In the genomic region with DNA sequence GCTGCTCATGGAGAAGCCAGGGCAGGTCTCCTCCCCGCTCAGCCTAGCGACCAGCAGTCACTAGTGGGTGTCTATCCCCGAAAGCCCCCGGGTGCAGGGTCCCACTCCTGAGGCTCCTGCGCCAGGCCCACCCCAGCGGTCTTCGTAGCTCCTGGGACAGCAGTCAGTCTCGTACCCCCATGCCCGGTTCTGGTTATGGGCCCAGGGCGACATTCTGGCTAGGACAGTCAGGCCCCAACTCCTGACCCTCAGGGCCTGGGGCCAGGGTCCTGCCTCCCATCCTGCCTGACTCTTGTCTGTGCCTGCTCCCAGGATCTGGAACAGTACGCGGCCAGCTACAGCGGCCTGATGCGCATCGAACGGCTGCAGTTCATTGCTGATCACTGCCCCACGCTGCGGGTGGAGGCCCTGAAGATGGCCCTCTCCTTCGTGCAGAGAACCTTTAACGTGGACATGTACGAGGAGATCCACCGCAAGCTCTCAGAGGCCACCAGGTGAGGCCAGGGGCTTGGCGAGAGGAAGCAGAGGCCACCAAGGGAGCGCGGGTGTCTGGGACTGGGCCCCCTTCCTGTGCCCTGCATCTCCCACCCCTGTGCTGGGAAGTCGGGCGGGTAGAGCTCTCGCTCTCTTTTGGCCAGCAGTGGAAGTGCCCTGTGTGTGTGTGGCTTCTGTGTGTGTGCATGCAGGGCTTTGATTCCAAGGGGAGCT, we compare ENCODE assay signal across 12 cellular contexts. TPM values are rescaled to one million over a fixed set of nuclear protein-coding genes. Genes with fewer than 3 reads are reported as not detected.
DNase-seq lines count a peak whose midpoint lies in the region; ATAC-seq and TF ChIP-seq lines count a peak whose summit lies in the region.
"Had no signal": no experiment of that assay in that cellular context is flagged by ENCODE, and none has a peak within 500 bp of the region (broad histone marks: within the 10 kb centered on the region; RNA-seq: fewer than 3 reads in every experiment).

No MANE protein-coding gene starts in this region.

- no peak for TF ChIP-seq POLR2A in spleen (IDR thresholded peaks at IDR 0.05)

- H3K4me1 Mint-ChIP-seq in activated T-cell treated with anti-CD3 and anti-CD28 coated beads, Interleukin-2, amount 50 U/mL, for 72 hours (ENCODE audit: low read depth) = peaks cover 20% of the 10 kb centered on the region
- H3K4me1 Mint-ChIP-seq in endodermal cell = peaks cover 4% of the 10 kb centered on the region

- no peaks in the 10 kb centered on the region for H3K36me3 Mint-ChIP-seq in activated T-cell treated with anti-CD3 and anti-CD28 coated beads, Interleukin-2, amount 50 U/mL, for 72 hours (ENCODE audit: insufficient read depth in 2 of 2)
- H3K36me3 Mint-ChIP-seq in endodermal cell (ENCODE audit: low read depth) = peaks cover 11% of the 10 kb centered on the region

- no peak for ATAC-seq in activated T-cell treated with anti-CD3 and anti-CD28 coated beads, Interleukin-2, amount 50 U/mL, for 72 hours (replicated peaks in 1 of 2)

- no peak for DNase-seq in activated T-cell treated with anti-CD3 and anti-CD28 coated beads, Interleukin-2, amount 50 U/mL, for 72 hours
- no peak for DNase-seq in activated T-cell treated with anti-CD3 and anti-CD28 coated beads, Interleukin-2, amount 50 U/mL, for 1 hour
- no peak for DNase-seq in NT2/D1 (ENCODE audit: low read depth, low spot score)
- no peak for DNase-seq in endodermal cell
- peak; percentile 69 for DNase-seq in spleen
- no peak for DNase-seq in effector CD4-positive, alpha-beta T cell
- DNase-seq in NCI-H2081 treated with DMSO at 0.1 percent for 48 hours (lab: John Stamatoyannopoulos, UW) = no peak
- DNase-seq in COR-L47 (lab: John Stamatoyannopoulos, UW) = no peak
- DNase-seq: KG1; stimulated activated CD4-positive, alpha-beta T cell treated with anti-CD3 and anti-CD28 coated beads, Interleukin-2, amount 100 ng/mL, for 48 hours; testis had no signal

- peaks cover 76% of the 10 kb centered on the region for H3K36me3 ChIP-seq in NT2/D1 (ENCODE audit: insufficient read depth, insufficient read length, low read length)
- H3K36me3 ChIP-seq in endodermal cell (ENCODE audit: control insufficient read depth, insufficient read depth, low read length) = peaks cover 47% of the 10 kb centered on the region
- H3K36me3 ChIP-seq in spleen = peaks cover 0 to 70% (median 53%) of the 10 kb centered on the region in 6 donors
- H3K36me3 ChIP-seq: ovary had no signal

- H3K9me3 ChIP-seq in NT2/D1 (ENCODE audit: insufficient read depth, low read length) (no peaks in the 10 kb centered on the region), endodermal cell (ENCODE audit: control insufficient read depth, low read length) (no peaks in the 10 kb centered on the region), spleen (no peaks in the 10 kb centered on the region)
- H3K9me3 ChIP-seq: ovary, testis had no signal

- peaks cover 29% of the 10 kb centered on the region for H3K4me1 ChIP-seq in NT2/D1 (ENCODE audit: insufficient read depth, insufficient read length)
- no peaks in the 10 kb centered on the region for H3K4me1 ChIP-seq in endodermal cell (ENCODE audit: control insufficient read depth, insufficient read depth, low read length)
- peaks cover 20 to 90% (median 45%) of the 10 kb centered on the region in 6 donors for H3K4me1 ChIP-seq in spleen

- peak overlapping the region; percentile 84 to 88 for H3K4me3 Mint-ChIP-seq in activated T-cell treated with anti-CD3 and anti-CD28 coated beads, Interleukin-2, amount 50 U/mL, for 72 hours
- peak overlapping the region; percentile 78 for H3K4me3 Mint-ChIP-seq in endodermal cell

- H3K4me3 ChIP-seq in NT2/D1 (ENCODE audit: insufficient read length, low read depth) (no peak overlapping the region), endodermal cell (ENCODE audit: low read length) (no peak overlapping the region), spleen (peak overlapping the region in 2 of 8 donors; percentile 77 to 94)
- H3K4me3 ChIP-seq: testis had no signal

- 96 to 98% methylated on average over 14 to 28 of the region's 28 CpGs for WGBS in endodermal cell (ENCODE audit: insufficient coverage in 1 of 2, insufficient read length in 1 of 2), 2 experiments
- WGBS in spleen, 5 donors = 93 to 97% (median 95%) methylated on average over 19 to 28 of the region's 28 CpGs

- no peak overlapping the region for H3K27ac ChIP-seq in endodermal cell (ENCODE audit: low read depth, low read length)
- no peak overlapping the region for H3K27ac ChIP-seq in spleen
- H3K27ac ChIP-seq: ovary, testis had no signal

- intact Hi-C loops in spleen (cut with DNase I; ENCODE audit: low total_unique reads) = no loop called here

- peak overlapping the region; percentile 96 for H3K9ac ChIP-seq in NT2/D1 (ENCODE audit: insufficient read length, low read depth)
- no peak overlapping the region for H3K9ac ChIP-seq in endodermal cell (ENCODE audit: extremely low read depth, low read length, poor library complexity, severe bottlenecking)

- no peaks in the 10 kb centered on the region for H3K27me3 Mint-ChIP-seq in activated T-cell treated with anti-CD3 and anti-CD28 coated beads, Interleukin-2, amount 50 U/mL, for 72 hours (ENCODE audit: low read depth)
- no peaks in the 10 kb centered on the region for H3K27me3 Mint-ChIP-seq in endodermal cell (ENCODE audit: insufficient read depth)

- no peak overlapping the region for H3K27ac Mint-ChIP-seq in activated T-cell treated with anti-CD3 and anti-CD28 coated beads, Interleukin-2, amount 50 U/mL, for 72 hours
- no peak overlapping the region for H3K27ac Mint-ChIP-seq in endodermal cell

- no peak for TF ChIP-seq CTCF in endodermal cell (conservative IDR thresholded peaks at IDR 0.05)
- TF ChIP-seq CTCF in spleen (IDR thresholded peaks at IDR 0.05 in 8 of 11, conservative IDR thresholded peaks at IDR 0.05 in 3 of 11) = no peak

- H3K27me3 ChIP-seq in NT2/D1 (ENCODE audit: insufficient read depth, insufficient read length) (peaks cover 3% of the 10 kb centered on the region), endodermal cell (ENCODE audit: control insufficient read depth, insufficient read depth, low read length, poor library complexity, severe bottlenecking) (no peaks in the 10 kb centered on the region), spleen (replicated peaks in 1 of 7) (no peaks in the 10 kb centered on the region)
- H3K27me3 ChIP-seq: ovary, testis had no signal

- H3K9me3 Mint-ChIP-seq in activated T-cell treated with anti-CD3 and anti-CD28 coated beads, Interleukin-2, amount 50 U/mL, for 72 hours = no peaks in the 10 kb centered on the region
- no peaks in the 10 kb centered on the region for H3K9me3 Mint-ChIP-seq in endodermal cell

RNA-seq across cellular contexts. Expression of a gene that starts 2.0 kb away (rescaled TPM):
- total RNA-seq in activated T-cell treated with anti-CD3 and anti-CD28 coated beads, Interleukin-2, amount 50 U/mL, for 72 hours = 10 to 100 TPM; 55.1 to 73.5 TPM
- 100 to 1,000 TPM; 152 to 153 TPM for total RNA-seq in endodermal cell
- 128 TPM for polyA plus RNA-seq in endodermal cell (2013, experiment 1 of 2)
- polyA plus RNA-seq in endodermal cell (2013, experiment 2 of 2) = 119 TPM
- 10 to 100 TPM; 61.5 to 77.2 (median 66.5) TPM for total RNA-seq in spleen
- 100 to 1,000 TPM in 1 of 3 donors, 10 to 100 TPM in 2; 69.5 to 109 (median 95.4) TPM for polyA plus RNA-seq in spleen

RNA-seq across cellular contexts. Expression of a gene that starts 2.1 kb away (rescaled TPM):
- 10 to 100 TPM; 31.0 to 42.2 TPM for total RNA-seq in activated T-cell treated with anti-CD3 and anti-CD28 coated beads, Interleukin-2, amount 50 U/mL, for 72 hours
- total RNA-seq in endodermal cell (10 to 100 TPM; 46.3 to 54.5 TPM), spleen (10 to 100 TPM; 21.4 to 36.3 (median 26.0) TPM)
- 44.6 TPM for polyA plus RNA-seq in endodermal cell (2013, experiment 1 of 2)
- polyA plus RNA-seq in endodermal cell (2013, experiment 2 of 2) = 43.4 TPM
- 10 to 100 TPM; 24.5 to 42.3 (median 41.5) TPM for polyA plus RNA-seq in spleen

RNA-seq across cellular contexts. Expression of a gene that starts 11.9 kb away (rescaled TPM):
- 100 to 1,000 TPM; 109 to 121 TPM for total RNA-seq in activated T-cell treated with anti-CD3 and anti-CD28 coated beads, Interleukin-2, amount 50 U/mL, for 72 hours
- total RNA-seq in endodermal cell = 100 to 1,000 TPM in 1 of 2 donors, 10 to 100 TPM in 1; 85.3 to 108 TPM
- polyA plus RNA-seq in endodermal cell (2013, experiment 1 of 2) = 74.8 TPM
- polyA plus RNA-seq in endodermal cell (2013, experiment 2 of 2) = 69.5 TPM
- total RNA-seq in spleen = 100 to 1,000 TPM in 3 of 7 donors, 10 to 100 TPM in 4; 76.4 to 114 (median 87.9) TPM
- polyA plus RNA-seq in spleen = 100 to 1,000 TPM; 130 to 174 (median 173) TPM

RNA-seq across cellular contexts. Expression of a gene that starts 16.2 kb away (rescaled TPM):
- 100 to 1,000 TPM; 114 to 125 TPM for total RNA-seq in activated T-cell treated with anti-CD3 and anti-CD28 coated beads, Interleukin-2, amount 50 U/mL, for 72 hours
- total RNA-seq in endodermal cell (10 to 100 TPM; 73.8 to 83.6 TPM), spleen (10 to 100 TPM; 44.2 to 82.5 (median 54.9) TPM)
- polyA plus RNA-seq in endodermal cell (2013, experiment 1 of 2) = 84.8 TPM
- polyA plus RNA-seq in endodermal cell (2013, experiment 2 of 2) = 72.9 TPM
- 10 to 100 TPM; 74.8 to 88.0 (median 87.6) TPM for polyA plus RNA-seq in spleen

RNA-seq across cellular contexts. Expression of a gene that starts 22.2 kb away (rescaled TPM):
- 10 to 100 TPM in 1 of 2 donors, 1 to 10 TPM in 1; 8.5 to 13.1 TPM for total RNA-seq in activated T-cell treated with anti-CD3 and anti-CD28 coated beads, Interleukin-2, amount 50 U/mL, for 72 hours
- total RNA-seq in endodermal cell (10 to 100 TPM; 45.7 to 53.9 TPM), spleen (1 to 10 TPM in 2 of 7 donors, under 1 TPM in 3, not detected in 2; 0.60 to 1.4 (median 0.66) TPM)
- 58.8 TPM for polyA plus RNA-seq in endodermal cell (2013, experiment 1 of 2)
- polyA plus RNA-seq in endodermal cell (2013, experiment 2 of 2) = 53.5 TPM
- 1 to 10 TPM; 1.0 to 3.4 (median 2.0) TPM for polyA plus RNA-seq in spleen
